ENCODE assay signal across 12 cellular contexts in the genomic region with DNA sequence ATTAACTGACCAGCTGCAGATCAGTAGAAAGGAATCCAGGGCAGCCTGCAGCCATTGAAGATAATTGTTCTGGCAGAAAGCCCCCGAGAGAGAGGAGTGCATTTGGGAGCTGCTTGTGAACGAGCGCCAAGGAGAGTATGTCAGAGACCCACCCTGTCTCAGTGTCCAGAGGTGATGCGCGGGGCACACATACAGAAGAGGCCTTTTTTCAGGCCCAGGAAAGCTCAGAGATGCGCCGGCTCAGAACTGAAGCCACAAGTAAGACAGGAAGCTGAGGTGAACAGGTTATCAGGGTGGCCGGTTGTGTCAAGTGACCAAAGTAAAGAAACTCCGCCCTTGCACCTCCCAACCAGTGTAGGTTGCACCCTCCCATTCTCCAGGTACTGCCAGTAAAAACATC. TPM values are rescaled to one million over a fixed set of nuclear protein-coding genes. Genes with fewer than 3 reads are reported as not detected.
A peak's percentile ranks its signal among the peaks of the same experiment; 100 is the strongest.
DNase-seq lines count a peak whose midpoint lies in the region; ATAC-seq, FAIRE-seq and TF ChIP-seq lines count a peak whose summit lies in the region.
"Had no signal": no experiment of that assay in that cellular context is flagged by ENCODE, and none has a peak within 500 bp of the region (broad histone marks: within the 10 kb centered on the region; RNA-seq: fewer than 3 reads in every experiment).

No MANE protein-coding gene starts in this region.

- H3K4me3 ChIP-seq in heart right ventricle: no peak overlapping the region

- FAIRE-seq in GM12892 (lab: Jason Lieb, UNC): peak; percentile 5
- FAIRE-seq: RCC 7860 had no signal

- H3K36me3 ChIP-seq in heart right ventricle: no peaks in the 10 kb centered on the region

- intact Hi-C loops in heart right ventricle (cut with DNase I): no loop called here

- no peak for TF ChIP-seq CTCF in heart right ventricle (IDR thresholded peaks at IDR 0.05)

- TF ChIP-seq POLR2A in GM12892 (IDR thresholded peaks at IDR 0.05; ENCODE audit: low read depth, low read length): peak; percentile 25; the same call in 1 of the 2 replicates

- peaks cover 10 to 50% (median 35%) of the 10 kb centered on the region in 9 donors for H3K4me1 ChIP-seq in heart right ventricle

- H3K36me3 Mint-ChIP-seq in T-helper 17 cell (ENCODE audit: low read depth): no peaks in the 10 kb centered on the region
- H3K36me3 Mint-ChIP-seq: activated naive CD8-positive, alpha-beta T cell; memory B cell had no signal

- ATAC-seq in T-helper 17 cell (no peak), heart right ventricle (peak in 7 of 8 donors; percentile 25 to 70 (median 55)), GM21737 (IDR thresholded peaks at IDR 0.05; ENCODE audit: unreplicated experiment) (no peak), HG03159 (IDR thresholded peaks at IDR 0.05; ENCODE audit: unreplicated experiment) (no peak), GM21786 (IDR thresholded peaks at IDR 0.05; ENCODE audit: unreplicated experiment) (no peak)
- ATAC-seq: HCT116 had no signal

- peaks cover 33% of the 10 kb centered on the region for H3K27me3 Mint-ChIP-seq in T-helper 17 cell
- H3K27me3 Mint-ChIP-seq: activated naive CD8-positive, alpha-beta T cell; memory B cell had no signal

- H3K27ac Mint-ChIP-seq in T-helper 17 cell: peak overlapping the region; percentile 29
- H3K27ac Mint-ChIP-seq: activated naive CD8-positive, alpha-beta T cell; memory B cell had no signal

- H3K4me3 Mint-ChIP-seq in T-helper 17 cell: no peak overlapping the region
- H3K4me3 Mint-ChIP-seq: activated naive CD8-positive, alpha-beta T cell; memory B cell had no signal

- no peaks in the 10 kb centered on the region for H3K27me3 ChIP-seq in heart right ventricle

- peak overlapping the region in 3 of 10 donors; percentile 70 to 72 (median 71) for H3K27ac ChIP-seq in heart right ventricle

- 44 to 47% methylated on average over 9 of the region's 9 CpGs for WGBS in heart right ventricle, 2 donors

- DNase-seq in GM12892 (ENCODE audit: insufficient read length) (no peak), T-helper 17 cell (no peak), heart right ventricle (peak; percentile 20 to 30), retina (peak; percentile 52)
- DNase-seq: NCI-H2171 had no signal

- H3K9me3 ChIP-seq in T-helper 17 cell (ENCODE audit: control insufficient read depth, low read length, poor library complexity, severe bottlenecking) (no peaks in the 10 kb centered on the region), heart right ventricle (no peaks in the 10 kb centered on the region)

- peaks cover 11% of the 10 kb centered on the region for H3K4me1 Mint-ChIP-seq in T-helper 17 cell

RNA-seq across cellular contexts. Expression of gene HEG1, which starts 59.8 kb away (rescaled TPM):
- polyA plus RNA-seq in GM12892 (2012; ENCODE audit: missing spikeins): 13.3 TPM
- total RNA-seq in T-helper 17 cell (10 to 100 TPM; 20.5 to 30.6 TPM), heart right ventricle (100 to 1,000 TPM in 7 of 10 donors, 10 to 100 TPM in 3; 79.0 to 186 (median 143) TPM)
- polyA plus RNA-seq in heart right ventricle: 10 to 100 TPM; 12.2 to 25.4 TPM

Comparison
In these comparisons a context has a peak if more than half of its experiments do, and no peak if none do; other contexts are left out.
1. DNase-seq: peak in heart right ventricle (2 of 2) and retina (single experiment); none in GM12892 (single experiment) and T-helper 17 cell (0 of 3).
2. ATAC-seq: peak in heart right ventricle (7 of 8); none in T-helper 17 cell (single experiment), GM21737 (single experiment), HG03159 (single experiment) and GM21786 (single experiment).